Comparison of ENCODE assay signal across 29 cellular contexts in the genomic region with DNA sequence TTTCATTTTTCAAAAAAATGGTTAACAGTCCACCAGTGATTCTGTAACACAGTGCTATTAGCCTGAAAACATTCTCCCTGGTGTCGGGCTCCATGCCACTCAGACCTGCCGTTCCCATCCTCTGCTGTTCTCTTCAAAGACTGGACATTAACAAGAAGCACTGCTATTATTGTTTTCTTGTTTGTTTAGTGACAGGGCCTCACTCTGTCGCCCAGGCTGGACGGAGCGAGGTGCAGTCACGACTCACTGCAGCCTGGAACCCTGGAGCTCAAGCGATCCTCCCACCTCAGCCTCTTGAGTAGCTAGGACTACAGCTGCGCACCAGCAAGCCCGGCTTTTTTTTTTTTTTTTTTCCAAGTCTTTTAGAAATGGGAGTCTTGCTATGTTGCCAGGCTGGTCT. TPM values are rescaled to one million over a fixed set of nuclear protein-coding genes. Genes with fewer than 3 reads are reported as not detected.
"Had no signal": no experiment of that assay in that cellular context is flagged by ENCODE, and none has a peak within 500 bp of the region (broad histone marks: within the 10 kb centered on the region; RNA-seq: fewer than 3 reads in every experiment).

No MANE protein-coding gene starts in this region.

- H3K9me3 Mint-ChIP-seq: activated naive CD4-positive, alpha-beta T cell treated with anti-CD3 and anti-CD28 coated beads for 36 hours; activated naive CD8-positive, alpha-beta T cell treated with anti-CD3 and anti-CD28 coated beads, Interleukin-2, amount 10 ng/mL, durations not matched to agents 7 days and 5 days; neural crest cell; stimulated activated memory B cell treated with anti-CD40 and anti-IgM and Interleukin-4, amounts not matched to agents 10 μg/mL and 1 μg/mL and 100 μg/mL, for 72 hours; T-helper 1 cell treated with Interleukin-12 subunit alpha and Interleukin-12 subunit beta and Interleukin-4 antibody, amounts not matched to agents 30 μg/mL and 1 μg/mL, for 36 hours had no signal

- H3K4me1 ChIP-seq: breast epithelium had no signal

- H3K36me3 ChIP-seq: breast epithelium, sigmoid colon, upper lobe of right lung had no signal

- H3K27me3 Mint-ChIP-seq: activated naive CD8-positive, alpha-beta T cell treated with anti-CD3 and anti-CD28 coated beads, Interleukin-2, amount 10 ng/mL, durations not matched to agents 7 days and 5 days; stimulated activated memory B cell treated with anti-CD40 and anti-IgM and Interleukin-4, amounts not matched to agents 10 μg/mL and 1 μg/mL and 100 μg/mL, for 72 hours had no signal

- H3K9me3 ChIP-seq: breast epithelium, esophagus muscularis mucosa, lower lobe of right lung, mucosa of descending colon, sigmoid colon, upper lobe of right lung had no signal

- DNase-seq: activated CD4-positive, alpha-beta T cell treated with anti-CD3 and anti-CD28 coated beads for 4 hours; activated CD4-positive, alpha-beta T cell treated with anti-CD3 and anti-CD28 coated beads, Interleukin-2, amount 50 U/mL, for 48 hours; activated CD4-positive, CD25-positive, alpha-beta regulatory T cell; activated CD8-positive, alpha-beta memory T cell treated with anti-CD3 and anti-CD28 coated beads, Interleukin-2, amount 50 U/mL, for 48 hours; activated effector memory CD4-positive, alpha-beta T cell treated with Interleukin-2 at 50 U/mL for 16 hours; activated naive CD4-positive, alpha-beta T cell treated with anti-CD3 and anti-CD28 coated beads for 36 hours; activated naive CD8-positive, alpha-beta T cell treated with anti-CD3 and anti-CD28 coated beads, Interleukin-2, amount 10 ng/mL, durations not matched to agents 7 days and 5 days; activated T-cell treated with anti-CD3 and anti-CD28 coated beads, Interleukin-2, amount 50 U/mL, for 48 hours; amniotic stem cell; glutamatergic neuron; hippocampal formation; left colon; lower lobe of right lung; mesendoderm; mucosa of descending colon; occipital lobe; posterior cingulate gyrus; retina; sigmoid colon; stimulated activated CD4-positive, alpha-beta T cell treated with anti-CD3 and anti-CD28 coated beads, Interleukin-15, amount 100 ng/mL, for 24 hours; upper lobe of right lung had no signal

- ATAC-seq: left colon; lower lobe of right lung; mucosa of descending colon; stimulated activated memory B cell treated with anti-CD40 and anti-IgM and Interleukin-4, amounts not matched to agents 10 μg/mL and 1 μg/mL and 100 μg/mL, for 72 hours; upper lobe of right lung had no signal

- H3K4me2 ChIP-seq: smooth muscle cell had no signal

- H3K4me3 Mint-ChIP-seq: activated naive CD4-positive, alpha-beta T cell treated with anti-CD3 and anti-CD28 coated beads for 36 hours; activated naive CD8-positive, alpha-beta T cell treated with anti-CD3 and anti-CD28 coated beads, Interleukin-2, amount 10 ng/mL, durations not matched to agents 7 days and 5 days; neural crest cell; stimulated activated memory B cell treated with anti-CD40 and anti-IgM and Interleukin-4, amounts not matched to agents 10 μg/mL and 1 μg/mL and 100 μg/mL, for 72 hours; T-helper 1 cell treated with Interleukin-12 subunit alpha and Interleukin-12 subunit beta and Interleukin-4 antibody, amounts not matched to agents 30 μg/mL and 1 μg/mL, for 36 hours had no signal

- H3K27ac Mint-ChIP-seq: activated naive CD4-positive, alpha-beta T cell treated with anti-CD3 and anti-CD28 coated beads for 36 hours; activated naive CD8-positive, alpha-beta T cell treated with anti-CD3 and anti-CD28 coated beads, Interleukin-2, amount 10 ng/mL, durations not matched to agents 7 days and 5 days; stimulated activated memory B cell treated with anti-CD40 and anti-IgM and Interleukin-4, amounts not matched to agents 10 μg/mL and 1 μg/mL and 100 μg/mL, for 72 hours; T-helper 1 cell treated with Interleukin-12 subunit alpha and Interleukin-12 subunit beta and Interleukin-4 antibody, amounts not matched to agents 30 μg/mL and 1 μg/mL, for 36 hours had no signal

- H3K4me3 ChIP-seq: breast epithelium, coronary artery, esophagus muscularis mucosa, lower lobe of right lung, mucosa of descending colon, sigmoid colon, smooth muscle cell, upper lobe of right lung had no signal

- H3K27ac ChIP-seq: lower lobe of right lung, sigmoid colon, upper lobe of right lung had no signal

- H3K27me3 ChIP-seq: breast epithelium, esophagus muscularis mucosa, sigmoid colon, upper lobe of right lung had no signal

RNA-seq across cellular contexts. Expression of gene CCDC170, which starts 51.5 kb away (rescaled TPM):
- total RNA-seq: activated CD8-positive, alpha-beta memory T cell treated with anti-CD3 and anti-CD28 coated beads for 36 hours; activated naive CD4-positive, alpha-beta T cell treated with anti-CD3 and anti-CD28 coated beads for 36 hours; activated naive CD8-positive, alpha-beta T cell treated with anti-CD3 and anti-CD28 coated beads, Interleukin-2, amount 10 ng/mL, durations not matched to agents 7 days and 5 days had no signal
